Comparison of ENCODE assay signal across 9 cellular contexts in genomic region chr12:73935817-73936216, GRCh38.
DNase-seq lines count a peak whose midpoint lies in the region; ATAC-seq, FAIRE-seq and TF ChIP-seq lines count a peak whose summit lies in the region.
"Had no signal": no experiment of that assay in that cellular context is flagged by ENCODE, and none has a peak within 500 bp of the region (broad histone marks: within the 10 kb centered on the region; RNA-seq: fewer than 3 reads in every experiment).

No MANE protein-coding gene starts in this region.

- no peak overlapping the region for H3K27ac Mint-ChIP-seq in neural progenitor cell
- H3K27ac Mint-ChIP-seq: activated naive CD4-positive, alpha-beta T cell treated with anti-CD3 and anti-CD28 coated beads, Interleukin-2, amount 50 U/mL, for 72 hours; naive thymus-derived CD8-positive, alpha-beta T cell had no signal

- no peak overlapping the region for H3K4me3 Mint-ChIP-seq in neural progenitor cell
- H3K4me3 Mint-ChIP-seq: naive thymus-derived CD8-positive, alpha-beta T cell had no signal

- H3K4me1 ChIP-seq in body of pancreas, result no peaks in the 10 kb centered on the region
- H3K4me1 ChIP-seq in neural progenitor cell, result peaks cover 5% of the 10 kb centered on the region

- H3K9me3 ChIP-seq in body of pancreas, result no peaks in the 10 kb centered on the region
- H3K9me3 ChIP-seq in neural progenitor cell (ENCODE audit: low read depth), result no peaks in the 10 kb centered on the region

- no peaks in the 10 kb centered on the region for H3K36me3 Mint-ChIP-seq in neural progenitor cell
- H3K36me3 Mint-ChIP-seq: naive thymus-derived CD8-positive, alpha-beta T cell had no signal

- peak; percentile 10 for DNase-seq in HEK293T (ENCODE audit: extremely low spot score)
- DNase-seq in NCI-H2227 treated with DMSO at 0.1 percent for 48 hours (lab: John Stamatoyannopoulos, UW), result peak; percentile 27
- no peak for DNase-seq in body of pancreas
- DNase-seq in neural progenitor cell (ENCODE audit: low spot score), result peak; percentile 25
- no peak for DNase-seq in H54 (ENCODE audit: insufficient read length, low spot score)
- DNase-seq in omental fat pad (ENCODE audit: low spot score), result no peak
- DNase-seq: naive thymus-derived CD8-positive, alpha-beta T cell had no signal

- TF ChIP-seq POLR2A in body of pancreas (IDR thresholded peaks at IDR 0.05) (no peak), H54 (IDR thresholded peaks at IDR 0.05; ENCODE audit: low read depth, low read length) (no peak)

- no peak overlapping the region for H3K9ac ChIP-seq in neural progenitor cell

- TF ChIP-seq CTCF in body of pancreas (IDR thresholded peaks at IDR 0.05), result peak in 6 of 7 experiments; percentile 18 to 48 (median 36)
- TF ChIP-seq CTCF in neural progenitor cell (IDR thresholded peaks at IDR 0.05), result peak; percentile 51
- TF ChIP-seq CTCF in omental fat pad (IDR thresholded peaks at IDR 0.05), result no peak

- no peak overlapping the region for H3K27ac ChIP-seq in body of pancreas
- H3K27ac ChIP-seq in neural progenitor cell, result no peak overlapping the region

- intact Hi-C loops in body of pancreas (cut with DNase I), result no loop called here

- H3K36me3 ChIP-seq in body of pancreas (replicated peaks in 1 of 2; ENCODE audit: insufficient read depth in 1 of 2, low read depth in 2 of 2), result no peaks in the 10 kb centered on the region
- no peaks in the 10 kb centered on the region for H3K36me3 ChIP-seq in neural progenitor cell

- H3K4me1 Mint-ChIP-seq in neural progenitor cell, result no peaks in the 10 kb centered on the region
- H3K4me1 Mint-ChIP-seq: naive thymus-derived CD8-positive, alpha-beta T cell had no signal

- H4K20me1 ChIP-seq in neural progenitor cell (ENCODE audit: low read depth), result no peaks in the 10 kb centered on the region

- CTCF ChIA-PET in HEK293T (lab: Yijun Ruan, JAX), result no interaction called here

- H3K4me2 ChIP-seq in neural progenitor cell, result no peak overlapping the region

- no peaks in the 10 kb centered on the region for H3K27me3 ChIP-seq in body of pancreas
- no peaks in the 10 kb centered on the region for H3K27me3 ChIP-seq in neural progenitor cell

- no peaks in the 10 kb centered on the region for H3K79me2 ChIP-seq in neural progenitor cell (ENCODE audit: low read depth)

- FAIRE-seq in H54 (lab: Jason Lieb, UNC), result no peak

- no peak overlapping the region for H3K4me3 ChIP-seq in body of pancreas
- H3K4me3 ChIP-seq in neural progenitor cell, result no peak overlapping the region

- H2AFZ ChIP-seq in neural progenitor cell (replicated peaks), result peak overlapping the region; percentile 63

- ATAC-seq in body of pancreas (no peak), HG03378 (IDR thresholded peaks at IDR 0.05; ENCODE audit: unreplicated experiment) (no peak), omental fat pad (ENCODE audit: low FRiP score) (no peak)
- ATAC-seq: activated naive CD4-positive, alpha-beta T cell treated with anti-CD3 and anti-CD28 coated beads, Interleukin-2, amount 50 U/mL, for 72 hours; naive thymus-derived CD8-positive, alpha-beta T cell had no signal

- no peaks in the 10 kb centered on the region for H3F3A ChIP-seq in neural progenitor cell (ENCODE audit: low read depth)

- POLR2A ChIA-PET in HEK293T (lab: Yijun Ruan, JAX), result no interaction called here

- H3K27me3 Mint-ChIP-seq in neural progenitor cell (ENCODE audit: insufficient read depth, low read depth), result no peaks in the 10 kb centered on the region
- H3K27me3 Mint-ChIP-seq: naive thymus-derived CD8-positive, alpha-beta T cell had no signal

- 8 to 14% methylated on average over 1 of the region's 1 CpG for WGBS in body of pancreas, 2 donors

- no peaks in the 10 kb centered on the region for H3K9me3 Mint-ChIP-seq in neural progenitor cell

TF ChIP-seq in HEK293T, 16 proteins besides CTCF, POLR2A, EP300 and RAD21:
- TF ChIP-seq TARDBP (IDR thresholded peaks at IDR 0.05) (no peak), SUZ12 (IDR thresholded peaks at IDR 0.05) (no peak), LEF1 (IDR thresholded peaks at IDR 0.05; ENCODE audit: borderline replicate concordance) (no peak), BHLHE40 (IDR thresholded peaks at IDR 0.05; ENCODE audit: borderline replicate concordance) (no peak), ARNT (IDR thresholded peaks at IDR 0.05) (no peak), ELF4 (IDR thresholded peaks at IDR 0.05) (no peak), FOXK2 (IDR thresholded peaks at IDR 0.05) (no peak), PKNOX1 (IDR thresholded peaks at IDR 0.05) (no peak), L3MBTL2 (conservative IDR thresholded peaks at IDR 0.05) (no peak), FOXM1 (IDR thresholded peaks at IDR 0.05; ENCODE audit: borderline replicate concordance) (no peak), HDGF (IDR thresholded peaks at IDR 0.05; ENCODE audit: borderline replicate concordance) (no peak), NFRKB (IDR thresholded peaks at IDR 0.05) (no peak)

Comparison
In these comparisons a context has a peak if more than half of its experiments do, and no peak if none do; other contexts are left out.
1. DNase-seq: peak in HEK293T (single experiment), NCI-H2227 treated with DMSO at 0.1 percent for 48 hours (single experiment) and neural progenitor cell (single experiment); none in body of pancreas (0 of 4), H54 (single experiment) and omental fat pad (single experiment).
2. CTCF ChIP-seq: peak in body of pancreas (6 of 7) and neural progenitor cell (single experiment); none in omental fat pad (0 of 3).